In the genomic region with DNA sequence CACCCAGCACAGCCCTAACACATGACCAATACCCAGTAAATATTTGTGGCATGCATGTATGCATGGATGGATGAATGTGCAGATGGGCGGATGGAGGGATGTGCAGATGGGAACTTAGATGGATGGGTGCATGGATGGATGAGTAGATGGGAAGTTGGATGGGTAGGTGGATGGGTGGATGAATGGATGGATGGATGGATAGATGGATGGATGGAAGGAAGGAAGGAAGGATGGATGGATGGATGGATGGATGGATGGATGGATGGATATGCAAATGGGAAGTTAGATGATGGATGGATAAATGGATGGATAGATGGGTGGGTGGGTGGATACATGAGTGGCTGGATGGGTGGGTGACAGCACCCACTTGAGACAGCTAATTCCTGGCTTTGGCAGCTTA, we compare ENCODE assay signal across 19 cellular contexts.
DNase-seq lines count a peak whose midpoint lies in the region; ATAC-seq and TF ChIP-seq lines count a peak whose summit lies in the region.
"Had no signal": no experiment of that assay in that cellular context is flagged by ENCODE, and none has a peak within 500 bp of the region (broad histone marks: within the 10 kb centered on the region; RNA-seq: fewer than 3 reads in every experiment).

No MANE protein-coding gene starts in this region.

- H3K36me3 ChIP-seq in neural progenitor cell (no peaks in the 10 kb centered on the region), esophagus muscularis mucosa (no peaks in the 10 kb centered on the region)
- H3K36me3 ChIP-seq: BLaER1 treated with 17β-estradiol and CSF1 and Interleukin-3, amounts not matched to agents 10 nM and 100 nM had no signal

- TF ChIP-seq POLR2A in esophagus muscularis mucosa (IDR thresholded peaks at IDR 0.05; ENCODE audit: low read depth): no peak

- H3K4me1 ChIP-seq in neural progenitor cell (peaks cover 8% of the 10 kb centered on the region), esophagus muscularis mucosa (peaks cover 0 to 16% (median 12%) of the 10 kb centered on the region in 4 donors)
- H3K4me1 ChIP-seq: A549, Caco-2 had no signal

- no peaks in the 10 kb centered on the region for H3K79me2 ChIP-seq in neural progenitor cell (ENCODE audit: low read depth)

- TF ChIP-seq EP300 in esophagus muscularis mucosa (IDR thresholded peaks at IDR 0.05): no peak

- H3K27me3 ChIP-seq in neural progenitor cell (no peaks in the 10 kb centered on the region), esophagus muscularis mucosa (no peaks in the 10 kb centered on the region)

- no peak overlapping the region for H3K4me2 ChIP-seq in neural progenitor cell
- H3K4me2 ChIP-seq: A549; BLaER1 treated with 17β-estradiol and CSF1 and Interleukin-3, amounts not matched to agents 10 nM and 100 nM had no signal

- H3K9me3 ChIP-seq in neural progenitor cell (ENCODE audit: low read depth): no peaks in the 10 kb centered on the region
- H3K9me3 ChIP-seq in esophagus muscularis mucosa: no peaks in the 10 kb centered on the region

- no peak for TF ChIP-seq CTCF in glutamatergic neuron (IDR thresholded peaks at IDR 0.05; ENCODE audit: partially characterized antibody, unreplicated experiment)
- TF ChIP-seq CTCF in neural progenitor cell (IDR thresholded peaks at IDR 0.05): no peak
- no peak for TF ChIP-seq CTCF in esophagus muscularis mucosa (IDR thresholded peaks at IDR 0.05)

- ATAC-seq in esophagus mucosa: no peak
- ATAC-seq: A549; CD8-positive, alpha-beta T cell had no signal

- no peak overlapping the region for H3K27ac ChIP-seq in neural progenitor cell
- H3K27ac ChIP-seq in esophagus muscularis mucosa (replicated peaks in 1 of 4): no peak overlapping the region
- H3K27ac ChIP-seq: 22Rv1; A549; BLaER1 treated with 17β-estradiol and CSF1 and Interleukin-3, amounts not matched to agents 10 nM and 100 nM; C4-2B had no signal

- no peaks in the 10 kb centered on the region for H3K4me1 Mint-ChIP-seq in activated T-cell treated with anti-CD3 and anti-CD28 coated beads, Interleukin-2, amount 50 U/mL, for 24 hours (ENCODE audit: low read depth)
- no peaks in the 10 kb centered on the region for H3K4me1 Mint-ChIP-seq in glutamatergic neuron (ENCODE audit: low read depth, unreplicated experiment)
- peaks cover 3% of the 10 kb centered on the region for H3K4me1 Mint-ChIP-seq in neural progenitor cell
- H3K4me1 Mint-ChIP-seq: B cell had no signal

- WGBS in esophagus muscularis mucosa: 100% methylated on average over 1 of the region's 1 CpG

- no peak overlapping the region for H3K4me3 Mint-ChIP-seq in activated T-cell treated with anti-CD3 and anti-CD28 coated beads, Interleukin-2, amount 50 U/mL, for 24 hours
- H3K4me3 Mint-ChIP-seq in glutamatergic neuron (ENCODE audit: unreplicated experiment) (peak overlapping the region; percentile 14), neural progenitor cell (peak overlapping the region; percentile 16)
- H3K4me3 Mint-ChIP-seq: B cell; CD4-positive, alpha-beta T cell; CD8-positive, alpha-beta T cell had no signal

- H3K27me3 Mint-ChIP-seq in activated T-cell treated with anti-CD3 and anti-CD28 coated beads, Interleukin-2, amount 50 U/mL, for 24 hours: no peaks in the 10 kb centered on the region
- peaks cover 6% of the 10 kb centered on the region for H3K27me3 Mint-ChIP-seq in glutamatergic neuron (ENCODE audit: unreplicated experiment)
- H3K27me3 Mint-ChIP-seq in neural progenitor cell (ENCODE audit: insufficient read depth, low read depth): peaks cover 5% of the 10 kb centered on the region
- H3K27me3 Mint-ChIP-seq: CD4-positive, alpha-beta T cell had no signal

- H3F3A ChIP-seq in neural progenitor cell (ENCODE audit: low read depth): no peaks in the 10 kb centered on the region

- H3K27ac Mint-ChIP-seq in activated T-cell treated with anti-CD3 and anti-CD28 coated beads, Interleukin-2, amount 50 U/mL, for 24 hours: peak overlapping the region; percentile 20
- no peak overlapping the region for H3K27ac Mint-ChIP-seq in glutamatergic neuron (ENCODE audit: unreplicated experiment)
- no peak overlapping the region for H3K27ac Mint-ChIP-seq in neural progenitor cell
- H3K27ac Mint-ChIP-seq: B cell; CD4-positive, alpha-beta T cell; CD8-positive, alpha-beta T cell had no signal

- H3K4me3 ChIP-seq in neural progenitor cell: no peak overlapping the region
- no peak overlapping the region for H3K4me3 ChIP-seq in esophagus muscularis mucosa
- H3K4me3 ChIP-seq: A549; BLaER1 treated with 17β-estradiol and CSF1 and Interleukin-3, amounts not matched to agents 10 nM and 100 nM had no signal

- H3K9me3 Mint-ChIP-seq in activated T-cell treated with anti-CD3 and anti-CD28 coated beads, Interleukin-2, amount 50 U/mL, for 24 hours: no peaks in the 10 kb centered on the region
- H3K9me3 Mint-ChIP-seq in glutamatergic neuron (ENCODE audit: unreplicated experiment) (peaks cover 5% of the 10 kb centered on the region), neural progenitor cell (peaks cover 2% of the 10 kb centered on the region)
- H3K9me3 Mint-ChIP-seq: CD4-positive, alpha-beta T cell; CD8-positive, alpha-beta T cell had no signal

- no peaks in the 10 kb centered on the region for H4K20me1 ChIP-seq in neural progenitor cell (ENCODE audit: low read depth)
- H4K20me1 ChIP-seq: BLaER1 treated with 17β-estradiol and CSF1 and Interleukin-3, amounts not matched to agents 10 nM and 100 nM had no signal

- intact Hi-C loops in esophagus muscularis mucosa (cut with DNase I): no loop called here

- H3K9ac ChIP-seq in neural progenitor cell: no peak overlapping the region
- H3K9ac ChIP-seq: BLaER1 treated with 17β-estradiol and CSF1 and Interleukin-3, amounts not matched to agents 10 nM and 100 nM had no signal

- no peak overlapping the region for H2AFZ ChIP-seq in neural progenitor cell (replicated peaks)

- no peak for DNase-seq in activated T-cell treated with anti-CD3 and anti-CD28 coated beads, Interleukin-2, amount 50 U/mL, for 24 hours
- DNase-seq in activated T-cell treated with anti-CD3 and anti-CD28 coated beads, Interleukin-2, amount 50 U/mL, for 48 hours: no peak
- DNase-seq in glutamatergic neuron (no peak), neural progenitor cell (ENCODE audit: low spot score) (no peak), esophagus muscularis mucosa (ENCODE audit: extremely low spot score) (no peak), amygdala (lab: John Stamatoyannopoulos, UW) (no peak)
- DNase-seq: AML-193; Caco-2; Calu3; CD4-positive, alpha-beta T cell; CD8-positive, alpha-beta T cell; DMS79 treated with DMSO at 0.1 percent for 48 hours; GF-D8 had no signal

- no peaks in the 10 kb centered on the region for H3K36me3 Mint-ChIP-seq in activated T-cell treated with anti-CD3 and anti-CD28 coated beads, Interleukin-2, amount 50 U/mL, for 24 hours (ENCODE audit: low read depth)
- no peaks in the 10 kb centered on the region for H3K36me3 Mint-ChIP-seq in glutamatergic neuron (ENCODE audit: unreplicated experiment)
- no peaks in the 10 kb centered on the region for H3K36me3 Mint-ChIP-seq in neural progenitor cell
- H3K36me3 Mint-ChIP-seq: CD8-positive, alpha-beta T cell had no signal
